In genomic region chrX:149545545-149546543, GRCh38 we compare ENCODE assay signal across 17 cellular contexts. TPM values are rescaled to one million over a fixed set of nuclear protein-coding genes. Genes with fewer than 3 reads are reported as not detected.
A peak's percentile ranks its signal among the peaks of the same experiment; 100 is the strongest.
DNase-seq lines count a peak whose midpoint lies in the region; ATAC-seq, FAIRE-seq and TF ChIP-seq lines count a peak whose summit lies in the region.
"Not testable (repeated sequence)": the region's sequence is repeated elsewhere in the genome, so short reads cannot be mapped to it uniquely, and the experiment has no call there.
"Had no signal": no experiment of that assay in that cellular context is flagged by ENCODE, and none has a peak within 500 bp of the region (broad histone marks: within the 10 kb centered on the region; RNA-seq: fewer than 3 reads in every experiment).

No MANE protein-coding gene starts in this region.

- H3K27me3 ChIP-seq in astrocyte (ENCODE audit: insufficient read depth, low read length): not testable (repeated sequence)

- not testable (repeated sequence) for H3K4me3 ChIP-seq in astrocyte (ENCODE audit: insufficient read depth, low read depth, low read length); fibroblast of mammary gland (ENCODE audit: control insufficient read depth, low read depth, low read length)

- not testable (repeated sequence) for H4K20me1 ChIP-seq in astrocyte (ENCODE audit: insufficient read depth, low read length)

- DNase-seq in Ammon's horn (ENCODE audit: low spot score) (peak; percentile 14), M059J (ENCODE audit: low read depth) (peak; percentile 19), fibroblast of mammary gland (ENCODE audit: low read depth) (peak; percentile 36), neural crest cell (ENCODE audit: low read depth, low spot score) (peak; percentile 16)
- DNase-seq in astrocyte (ENCODE audit: low read depth): not testable (repeated sequence)

- not testable (repeated sequence) for H3K9ac ChIP-seq in astrocyte (ENCODE audit: low read length)

- ATAC-seq in GM18907 (IDR thresholded peaks at IDR 0.05; ENCODE audit: unreplicated experiment) (peak; percentile 66), HG02759 (IDR thresholded peaks at IDR 0.05; ENCODE audit: unreplicated experiment) (peak; percentile 59), SK-N-SH treated with all-trans-retinoic acid at 6 μM for 48 hours (peak; percentile 45)

- H2AFZ ChIP-seq in astrocyte (ENCODE audit: low read depth, low read length): not testable (repeated sequence)

- FAIRE-seq in astrocyte (lab: Jason Lieb, UNC): peak; percentile 23

- not testable (repeated sequence) for H3K36me3 ChIP-seq in astrocyte (ENCODE audit: insufficient read depth, low read length)

- H3K4me2 ChIP-seq in astrocyte (ENCODE audit: low read length): not testable (repeated sequence)

- not testable (repeated sequence) for H3K27ac ChIP-seq in astrocyte (ENCODE audit: low read depth, low read length)

- H3K36me3 Mint-ChIP-seq in astrocyte (ENCODE audit: low read depth, unreplicated experiment); neural crest cell (ENCODE audit: low read depth): not testable (repeated sequence)

- not testable (repeated sequence) for H3K4me1 Mint-ChIP-seq in astrocyte (ENCODE audit: low read depth, unreplicated experiment); neural crest cell

- not testable (repeated sequence) for H3K27me3 Mint-ChIP-seq in astrocyte (ENCODE audit: low read depth, unreplicated experiment); neural crest cell (ENCODE audit: low read depth)

- not testable (repeated sequence) for H3K79me2 ChIP-seq in astrocyte (ENCODE audit: insufficient read depth, low read length)

- H3K9me3 Mint-ChIP-seq in astrocyte (ENCODE audit: unreplicated experiment); neural crest cell: not testable (repeated sequence)

- not testable (repeated sequence) for H3K4me3 Mint-ChIP-seq in astrocyte (ENCODE audit: unreplicated experiment); neural crest cell

- H3K27ac Mint-ChIP-seq in astrocyte (ENCODE audit: unreplicated experiment); neural crest cell (ENCODE audit: unreplicated experiment): not testable (repeated sequence)

- not testable (repeated sequence) for H3K4me1 ChIP-seq in astrocyte (ENCODE audit: insufficient read depth, low read length)

- TF ChIP-seq CTCF in astrocyte (IDR thresholded peaks at IDR 0.05; ENCODE audit: insufficient read depth, low read depth, low read length); fibroblast of mammary gland (conservative IDR thresholded peaks at IDR 0.05; ENCODE audit: control insufficient read depth, insufficient read depth, low read depth, low read length): not testable (repeated sequence)
- TF ChIP-seq CTCF in neural crest cell (conservative IDR thresholded peaks at IDR 0.05): peak; percentile 23

- H3K9me3 ChIP-seq in astrocyte (ENCODE audit: insufficient read depth, low read depth, low read length): not testable (repeated sequence)

RNA-seq across cellular contexts. Expression of gene HSFX3, which starts 3.9 kb away (rescaled TPM):
- total RNA-seq in M059J (2014; rRNA removed; shearing (Covaris generic)): not detected in 2 replicates
- not detected in 2 replicates for total RNA-seq in astrocyte
- total RNA-seq in neural crest cell: not detected in 2 replicates
- total RNA-seq: A172; CD4-positive, alpha-beta T cell; colonic mucosa; epithelial cell of proximal tubule; mammary epithelial cell; natural killer cell treated with Interleukin-12 subunit alpha and Interleukin-12 subunit beta and Interleukin-15 and Interleukin-18, amount 100 ng/mL, for 72 hours; spleen; tibial nerve had no signal

RNA-seq across cellular contexts. Expression of gene EOLA1, which starts 5.0 kb away (rescaled TPM):
- 29.6 and 46.1 TPM in 2 replicates for total RNA-seq in M059J (2014; rRNA removed; shearing (Covaris generic))
- total RNA-seq in astrocyte (12.4 and 13.6 TPM in 2 replicates), neural crest cell (14.5 and 14.6 TPM in 2 replicates)

RNA-seq across cellular contexts. Expression of gene IDS, which starts 40.7 kb away (rescaled TPM):
- 59.8 and 92.5 TPM in 2 replicates for total RNA-seq in M059J (2014; rRNA removed; shearing (Covaris generic))
- total RNA-seq in astrocyte (127 and 130 TPM in 2 replicates), neural crest cell (25.3 and 28.6 TPM in 2 replicates)

RNA-seq across cellular contexts. Expression of gene MAGEA9B, which starts 41.4 kb away (rescaled TPM):
- total RNA-seq in M059J (2014; rRNA removed; shearing (Covaris generic)): 0.37 TPM in 1 of 2 replicates, not detected in the other
- total RNA-seq in astrocyte: not detected in 2 replicates
- total RNA-seq in neural crest cell: not detected in 2 replicates
- total RNA-seq: A172; CD4-positive, alpha-beta T cell; colonic mucosa; epithelial cell of proximal tubule; mammary epithelial cell; natural killer cell treated with Interleukin-12 subunit alpha and Interleukin-12 subunit beta and Interleukin-15 and Interleukin-18, amount 100 ng/mL, for 72 hours; spleen; tibial nerve had no signal

RNA-seq across cellular contexts. Expression of gene HSFX2, which starts 49.3 kb away (rescaled TPM):
- total RNA-seq in M059J (2014; rRNA removed; shearing (Covaris generic)): 0.79 TPM in 1 of 2 replicates, not detected in the other
- total RNA-seq in astrocyte (0.24 TPM in 1 of 2 replicates, not detected in the other), neural crest cell (not detected in 2 replicates)
- total RNA-seq: A172; CD4-positive, alpha-beta T cell; colonic mucosa; epithelial cell of proximal tubule; mammary epithelial cell; prostate gland had no signal
